In the genomic region with DNA sequence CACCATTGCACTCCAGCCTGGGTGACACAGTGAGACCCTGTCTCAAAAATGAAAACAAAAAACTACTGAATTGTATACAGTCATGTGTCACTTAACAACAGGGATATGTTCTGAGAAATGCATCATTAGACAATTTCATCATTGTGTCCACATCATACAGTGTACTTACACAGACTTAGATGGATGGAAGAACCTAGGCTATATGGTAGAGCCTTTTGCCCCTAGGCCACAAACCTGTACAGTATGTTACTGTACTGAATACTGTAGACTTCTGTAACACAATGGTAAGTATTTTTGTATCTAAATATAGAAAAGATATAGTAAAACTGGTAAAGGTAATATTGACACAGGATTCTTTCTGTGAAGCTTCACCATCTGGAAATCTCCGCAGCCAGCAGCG, we compare ENCODE assay signal across 29 cellular contexts.
"Had no signal": no experiment of that assay in that cellular context is flagged by ENCODE, and none has a peak within 500 bp of the region (broad histone marks: within the 10 kb centered on the region; RNA-seq: fewer than 3 reads in every experiment).

No MANE protein-coding gene starts in this region.

- DNase-seq: colonic mucosa; cortex of kidney; dermis blood vessel endothelial cell; dorsolateral prefrontal cortex; effector CD4-positive, alpha-beta T cell; effector CD8-positive, alpha-beta T cell; effector memory CD4-positive, alpha-beta T cell; effector memory CD8-positive, alpha-beta T cell; endodermal cell; erythroblast; esophagus squamous epithelium; foreskin fibroblast; foreskin keratinocyte; foreskin melanocyte; gastrocnemius medialis; glutamatergic neuron; head of caudate nucleus; heart left ventricle; heart right ventricle had no signal

- H3K27me3 Mint-ChIP-seq: dendritic cell treated with granulocyte-macrophage colony-stimulating factor and Interleukin-4, amounts not matched to agents 40 ng/mL and 50 ng/mL, for 4 days had no signal

- H3K27me3 ChIP-seq: colonic mucosa, dorsolateral prefrontal cortex, esophagus muscularis mucosa, esophagus squamous epithelium, foreskin keratinocyte, gastrocnemius medialis, gastroesophageal sphincter, heart left ventricle, heart right ventricle had no signal

- H3K4me3 Mint-ChIP-seq: dendritic cell treated with granulocyte-macrophage colony-stimulating factor and Interleukin-4, amounts not matched to agents 40 ng/mL and 50 ng/mL, for 4 days; effector memory CD8-positive, alpha-beta T cell; endodermal cell had no signal

- FAIRE-seq: colon, endometrium, endothelial cell of umbilical vein, frontal cortex had no signal

- H3K4me1 Mint-ChIP-seq: endodermal cell had no signal

- H3K4me3 ChIP-seq: colonic mucosa, coronary artery, dorsolateral prefrontal cortex, esophagus muscularis mucosa, esophagus squamous epithelium, gastrocnemius medialis, gastroesophageal sphincter, heart left ventricle, heart right ventricle had no signal

- H3K36me3 ChIP-seq: colonic mucosa, esophagus muscularis mucosa, esophagus squamous epithelium, gastrocnemius medialis, gastroesophageal sphincter, heart left ventricle, heart right ventricle had no signal

- ATAC-seq: effector memory CD8-positive, alpha-beta T cell; esophagus mucosa; foreskin keratinocyte; gastrocnemius medialis; gastroesophageal sphincter; heart left ventricle; heart right ventricle had no signal

- H3K9me3 ChIP-seq: colonic mucosa, esophagus muscularis mucosa, esophagus squamous epithelium, gastrocnemius medialis, gastroesophageal sphincter, heart left ventricle, heart right ventricle had no signal

- H3K9me3 Mint-ChIP-seq: dendritic cell treated with granulocyte-macrophage colony-stimulating factor and Interleukin-4, amounts not matched to agents 40 ng/mL and 50 ng/mL, for 4 days; effector memory CD8-positive, alpha-beta T cell had no signal

- H3K4me1 ChIP-seq: colonic mucosa, esophagus muscularis mucosa, esophagus squamous epithelium, foreskin keratinocyte, gastroesophageal sphincter had no signal

- H3K27ac Mint-ChIP-seq: dendritic cell treated with granulocyte-macrophage colony-stimulating factor and Interleukin-4, amounts not matched to agents 40 ng/mL and 50 ng/mL, for 4 days; effector memory CD8-positive, alpha-beta T cell; endodermal cell had no signal

- H3K27ac ChIP-seq: colonic mucosa, coronary artery, dorsolateral prefrontal cortex, epithelial cell of prostate, esophagus muscularis mucosa, esophagus squamous epithelium, foreskin keratinocyte, gastrocnemius medialis, gastroesophageal sphincter, heart left ventricle, heart right ventricle had no signal
